14 cellular contexts compared by ENCODE assay signal in genomic region chr1:193540511-193540910, GRCh38.
DNase-seq lines count a peak whose midpoint lies in the region; ATAC-seq, FAIRE-seq and TF ChIP-seq lines count a peak whose summit lies in the region.
"Had no signal": no experiment of that assay in that cellular context is flagged by ENCODE, and none has a peak within 500 bp of the region (broad histone marks: within the 10 kb centered on the region; RNA-seq: fewer than 3 reads in every experiment).

No MANE protein-coding gene starts in this region.

- no peaks in the 10 kb centered on the region for H3K27me3 Mint-ChIP-seq in central memory CD8-positive, alpha-beta T cell
- H3K27me3 Mint-ChIP-seq in progenitor cell of endocrine pancreas: no peaks in the 10 kb centered on the region

- H3K27me3 ChIP-seq in left lung: no peaks in the 10 kb centered on the region
- H3K27me3 ChIP-seq: brain microvascular endothelial cell had no signal

- no peak overlapping the region for H3K4me3 ChIP-seq in left lung
- H3K4me3 ChIP-seq: GM23248, K562 had no signal

- H3K27ac ChIP-seq in left lung: no peak overlapping the region
- H3K27ac ChIP-seq: brain microvascular endothelial cell, GM23248 had no signal

- TF ChIP-seq CTCF in progenitor cell of endocrine pancreas (IDR thresholded peaks at IDR 0.05; ENCODE audit: unreplicated experiment): no peak
- TF ChIP-seq CTCF in left lung (IDR thresholded peaks at IDR 0.05): no peak

- no peaks in the 10 kb centered on the region for H3K36me3 ChIP-seq in left lung
- H3K36me3 ChIP-seq: brain microvascular endothelial cell had no signal

- H3K36me3 Mint-ChIP-seq in central memory CD8-positive, alpha-beta T cell (ENCODE audit: insufficient read depth): no peaks in the 10 kb centered on the region
- no peaks in the 10 kb centered on the region for H3K36me3 Mint-ChIP-seq in progenitor cell of endocrine pancreas (ENCODE audit: insufficient read depth)

- intact Hi-C loops in left lung (cut with DNase I): no loop called here

- peaks cover 42% of the 10 kb centered on the region for H3K4me1 Mint-ChIP-seq in central memory CD8-positive, alpha-beta T cell
- H3K4me1 Mint-ChIP-seq in progenitor cell of endocrine pancreas (ENCODE audit: low read depth): peaks cover 20% of the 10 kb centered on the region

- H3K4me1 ChIP-seq in left lung: no peaks in the 10 kb centered on the region

- peak; percentile 53 for FAIRE-seq in GM18507 (lab: Jason Lieb, UNC)
- FAIRE-seq: K562 had no signal

- H3K27ac Mint-ChIP-seq in central memory CD8-positive, alpha-beta T cell (ENCODE audit: low read depth): peak overlapping the region; percentile 86
- H3K27ac Mint-ChIP-seq in progenitor cell of endocrine pancreas: no peak overlapping the region

- H3K4me3 Mint-ChIP-seq in central memory CD8-positive, alpha-beta T cell: peak overlapping the region; percentile 57
- no peak overlapping the region for H3K4me3 Mint-ChIP-seq in progenitor cell of endocrine pancreas (ENCODE audit: low read depth)

- H3K9me3 ChIP-seq in left lung: no peaks in the 10 kb centered on the region

- H3K9me3 Mint-ChIP-seq in central memory CD8-positive, alpha-beta T cell: no peaks in the 10 kb centered on the region
- peaks cover 4% of the 10 kb centered on the region for H3K9me3 Mint-ChIP-seq in progenitor cell of endocrine pancreas (ENCODE audit: low read depth)

- DNase-seq in GM18507 (ENCODE audit: extremely low spot score, insufficient read length, low read depth): no peak
- no peak for DNase-seq in central memory CD8-positive, alpha-beta T cell (ENCODE audit: low spot score in 2 of 2)
- no peak for DNase-seq in SHP77 (lab: John Stamatoyannopoulos, UW)
- no peak for DNase-seq in iPS-NIHi11 (ENCODE audit: low spot score)
- DNase-seq in progenitor cell of endocrine pancreas (ENCODE audit: low spot score, unreplicated experiment): no peak
- no peak for DNase-seq in left lung
- DNase-seq: brain microvascular endothelial cell, GM23248, mesenchymal stem cell, NCI-H510A, substantia nigra had no signal

- ATAC-seq in GM21515 (IDR thresholded peaks at IDR 0.05; ENCODE audit: unreplicated experiment) (peak; percentile 4), HG03439 (IDR thresholded peaks at IDR 0.05; ENCODE audit: unreplicated experiment) (peak; percentile 5), left lung (no peak)
- ATAC-seq in central memory CD8-positive, alpha-beta T cell (replicated peaks; ENCODE audit: extremely low read depth, poor library complexity, severe bottlenecking): peak; percentile 43
- ATAC-seq: K562 had no signal
